Comparison of ENCODE assay signal across 15 cellular contexts in genomic region chr4:54929459-54929858, GRCh38.
DNase-seq lines count a peak whose midpoint lies in the region; ATAC-seq, FAIRE-seq and TF ChIP-seq lines count a peak whose summit lies in the region.
"Had no signal": no experiment of that assay in that cellular context is flagged by ENCODE, and none has a peak within 500 bp of the region (broad histone marks: within the 10 kb centered on the region; RNA-seq: fewer than 3 reads in every experiment).

No MANE protein-coding gene starts in this region.

- H3K9ac ChIP-seq in astrocyte (ENCODE audit: low read length) = peak overlapping the region; percentile 56

- no peak overlapping the region for H3K4me3 Mint-ChIP-seq in astrocyte (ENCODE audit: unreplicated experiment)
- H3K4me3 Mint-ChIP-seq: activated naive CD4-positive, alpha-beta T cell treated with anti-CD3 and anti-CD28 coated beads for 36 hours had no signal

- peaks cover 12% of the 10 kb centered on the region for H3K4me1 Mint-ChIP-seq in astrocyte (ENCODE audit: low read depth, unreplicated experiment)

- no peaks in the 10 kb centered on the region for H3K36me3 Mint-ChIP-seq in astrocyte (ENCODE audit: low read depth, unreplicated experiment)

- no peaks in the 10 kb centered on the region for H4K20me1 ChIP-seq in astrocyte (ENCODE audit: insufficient read depth, low read length)

- no peak for ATAC-seq in lung (ENCODE audit: insufficient read depth, low FRiP score)

- WGBS in lung, 2 donors = 53 to 78% methylated on average over 4 of the region's 4 CpGs

- H3K9me3 Mint-ChIP-seq in astrocyte (ENCODE audit: unreplicated experiment) = peaks cover 19% of the 10 kb centered on the region

- peaks cover 18% of the 10 kb centered on the region for H3K4me1 ChIP-seq in astrocyte (ENCODE audit: insufficient read depth, low read length)
- peaks cover 0 to 2% of the 10 kb centered on the region in 2 donors for H3K4me1 ChIP-seq in lung (ENCODE audit: control insufficient read depth in 2 of 2, insufficient read depth in 2 of 2, low read length in 2 of 2)

- no peak for FAIRE-seq in astrocyte (lab: Jason Lieb, UNC)
- FAIRE-seq: GM12892 had no signal

- peak overlapping the region; percentile 67 for H3K27ac Mint-ChIP-seq in astrocyte (ENCODE audit: unreplicated experiment)
- H3K27ac Mint-ChIP-seq: activated naive CD4-positive, alpha-beta T cell treated with anti-CD3 and anti-CD28 coated beads for 36 hours had no signal

- H3K27ac ChIP-seq in astrocyte (ENCODE audit: low read depth, low read length) (peak overlapping the region; percentile 78), lung (ENCODE audit: low read depth in 1 of 2, low read length in 1 of 2) (peak overlapping the region; percentile 26 to 39)
- H3K27ac ChIP-seq: HL-60 had no signal

- H3K9me3 ChIP-seq in astrocyte (ENCODE audit: insufficient read depth, low read depth, low read length) (no peaks in the 10 kb centered on the region), lung (ENCODE audit: control insufficient read depth in 2 of 2, insufficient read depth in 1 of 2, low read length in 1 of 2) (peaks cover 0 to 5% of the 10 kb centered on the region in 2 donors)

- H2AFZ ChIP-seq in astrocyte (ENCODE audit: low read depth, low read length) = peak overlapping the region; percentile 15

- DNase-seq in Ammon's horn (ENCODE audit: low spot score) (peak; percentile 44), NCI-H187 treated with DMSO at 0.1 percent for 48 hours (lab: John Stamatoyannopoulos, UW) (peak; percentile 71), astrocyte (ENCODE audit: low read depth) (no peak), lung (ENCODE audit: low spot score) (no peak), NCI-H146 (lab: John Stamatoyannopoulos, UW) (no peak), T1000 (lab: John Stamatoyannopoulos, UW) (no peak), epidermal melanocyte (ENCODE audit: insufficient read length, low spot score) (no peak), activated T-cell treated with anti-CD3 and anti-CD28 coated beads for 4 hours (no peak)
- DNase-seq: activated naive CD4-positive, alpha-beta T cell treated with anti-CD3 and anti-CD28 coated beads for 36 hours; EL; erythroblast; mesendoderm; stimulated activated CD4-positive, alpha-beta T cell treated with anti-CD3 and anti-CD28 coated beads, Interleukin-1b, Interleukin-23, amount 100 ng/mL, for 48 hours had no signal

- H3K4me2 ChIP-seq in astrocyte (ENCODE audit: low read length) = peak overlapping the region; percentile 55

- H3K27me3 ChIP-seq in astrocyte (ENCODE audit: insufficient read depth, low read length) (no peaks in the 10 kb centered on the region), lung (ENCODE audit: control insufficient read depth, insufficient read depth) (no peaks in the 10 kb centered on the region)

- H3K4me3 ChIP-seq in astrocyte (ENCODE audit: insufficient read depth, low read depth, low read length) (no peak overlapping the region), lung (no peak overlapping the region)

- TF ChIP-seq CTCF in astrocyte (IDR thresholded peaks at IDR 0.05; ENCODE audit: insufficient read depth, low read depth, low read length) (no peak), lung (IDR thresholded peaks at IDR 0.05; ENCODE audit: control extremely low read depth, extremely low read depth) (no peak)

- H3K27me3 Mint-ChIP-seq in astrocyte (ENCODE audit: low read depth, unreplicated experiment) = no peaks in the 10 kb centered on the region

- no peaks in the 10 kb centered on the region for H3K79me2 ChIP-seq in astrocyte (ENCODE audit: insufficient read depth, low read length)

- H3K36me3 ChIP-seq in astrocyte (ENCODE audit: insufficient read depth, low read length) = no peaks in the 10 kb centered on the region
- no peaks in the 10 kb centered on the region for H3K36me3 ChIP-seq in lung (ENCODE audit: control insufficient read depth in 2 of 2, insufficient read depth in 2 of 2, low read length in 2 of 2)

Comparison
In these comparisons a context has a peak if more than half of its experiments do, and no peak if none do; other contexts are left out.
1. DNase-seq: peak in Ammon's horn (single experiment) and NCI-H187 treated with DMSO at 0.1 percent for 48 hours (single experiment); none in astrocyte (single experiment), lung (single experiment), NCI-H146 (single experiment), T1000 (single experiment), epidermal melanocyte (single experiment) and activated T-cell treated with anti-CD3 and anti-CD28 coated beads for 4 hours (single experiment).